In the genomic region with DNA sequence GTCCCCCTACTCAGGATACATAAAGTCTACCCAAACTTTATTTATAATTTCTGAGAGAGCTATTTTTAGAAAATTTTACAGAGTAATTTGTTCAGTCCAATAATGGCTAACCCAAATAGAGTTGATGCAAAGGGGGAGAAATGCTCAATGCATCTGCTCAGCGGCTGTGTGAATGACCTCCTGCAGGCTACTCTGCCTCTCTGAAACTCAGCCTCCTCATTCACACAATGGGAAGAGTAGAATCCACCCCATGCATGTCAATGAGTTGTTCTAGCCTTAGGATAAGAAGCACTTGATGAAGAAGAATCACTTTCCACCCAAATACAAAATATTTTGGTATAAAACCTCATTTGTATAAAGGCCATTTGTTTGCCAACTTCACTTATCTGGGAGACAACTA, we compare ENCODE assay signal across 8 cellular contexts.
"Had no signal": no experiment of that assay in that cellular context is flagged by ENCODE, and none has a peak within 500 bp of the region (broad histone marks: within the 10 kb centered on the region; RNA-seq: fewer than 3 reads in every experiment).

No MANE protein-coding gene starts in this region.

- DNase-seq: GM23248, GOT3, H7, H9, HCEC 1CT, HFFc6 had no signal

- H3K27ac Mint-ChIP-seq: H9, HFFc6 had no signal

- H3K9me3 Mint-ChIP-seq: HFFc6 had no signal

- ATAC-seq: HCT116 had no signal

- H3K9me3 ChIP-seq: HAP-1 had no signal

- H2AFZ ChIP-seq: GM23248 had no signal

- H3K9ac ChIP-seq: GM23248 had no signal

- H3K4me1 ChIP-seq: HAP-1 had no signal

- H3K4me3 Mint-ChIP-seq: H9, HFFc6 had no signal

- H3K36me3 ChIP-seq: HAP-1 had no signal

- H3K4me3 ChIP-seq: GM23248, HAP-1 had no signal

- H3K27ac ChIP-seq: GM23248 had no signal
